In the genomic region with DNA sequence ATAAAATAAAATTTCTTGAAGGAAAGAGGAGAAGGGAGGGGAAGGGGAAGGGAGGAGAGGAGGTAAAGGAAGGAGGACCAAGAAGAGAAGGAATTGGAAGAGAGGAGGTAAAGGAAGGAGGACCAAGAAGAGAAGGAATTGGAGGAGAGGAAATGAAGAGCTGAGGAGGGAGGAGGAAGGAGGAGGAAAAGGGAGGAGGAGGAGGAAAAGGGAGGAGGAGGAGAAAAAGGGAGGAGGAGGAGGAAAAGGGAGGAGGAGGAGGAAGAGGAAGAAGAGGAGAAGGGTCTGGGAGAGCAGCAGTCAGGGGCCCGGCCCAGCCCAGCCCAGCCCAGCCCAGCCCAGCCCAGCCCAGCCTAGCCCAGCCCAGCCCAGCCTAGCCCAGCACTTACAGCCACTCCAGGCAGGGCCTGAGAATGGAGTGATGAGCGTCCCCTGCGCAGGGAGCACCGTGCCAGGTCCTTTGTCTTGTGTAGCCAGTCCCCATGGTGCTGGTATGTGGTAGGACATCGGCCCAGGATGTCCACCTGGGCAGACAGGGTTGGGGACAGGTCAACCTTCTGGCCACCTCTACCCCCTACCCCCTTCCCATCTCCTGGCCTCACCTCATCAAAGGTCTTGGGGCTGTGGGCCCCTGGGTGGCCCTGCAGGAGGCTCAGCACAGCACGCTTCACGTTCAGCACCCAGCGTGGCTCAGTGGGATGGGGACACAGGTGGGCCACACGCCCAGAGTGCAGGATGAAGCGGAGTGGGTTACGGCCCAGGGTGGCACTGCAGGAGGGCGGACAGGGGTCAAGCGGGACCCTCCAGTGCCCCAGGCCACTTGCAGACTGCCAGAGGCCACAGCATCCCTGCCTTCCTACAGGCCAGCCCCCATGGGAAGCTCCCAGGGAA, we compare ENCODE assay signal across 26 cellular contexts.
DNase-seq lines count a peak whose midpoint lies in the region; ATAC-seq, FAIRE-seq and TF ChIP-seq lines count a peak whose summit lies in the region.
"Had no signal": no experiment of that assay in that cellular context is flagged by ENCODE, and none has a peak within 500 bp of the region (broad histone marks: within the 10 kb centered on the region; RNA-seq: fewer than 3 reads in every experiment).

No MANE protein-coding gene starts in this region.

- H3K23ac ChIP-seq in H9 (ENCODE audit: insufficient read length, low read depth, low read length), result no peak overlapping the region

- H2BK20ac ChIP-seq in H9 (ENCODE audit: low read depth, low read length, poor library complexity, severe bottlenecking), result no peak overlapping the region

- TF ChIP-seq EP300 in K562 (IDR thresholded peaks at IDR 0.05; ENCODE audit: low read length), result no peak

- no peaks in the 10 kb centered on the region for H3K9me2 ChIP-seq in HCT116 (ENCODE audit: insufficient read depth)
- H3K9me2 ChIP-seq: SK-N-SH had no signal

- H3K79me2 ChIP-seq in HCT116 (ENCODE audit: insufficient read depth, low read length), result no peaks in the 10 kb centered on the region
- no peaks in the 10 kb centered on the region for H3K79me2 ChIP-seq in K562 (ENCODE audit: control insufficient read depth, insufficient read depth, low read length)
- no peaks in the 10 kb centered on the region for H3K79me2 ChIP-seq in H9 (ENCODE audit: insufficient read depth, low read length)

- no peak overlapping the region for H3K9ac ChIP-seq in HCT116 (ENCODE audit: low read length)
- H3K9ac ChIP-seq in K562 (ENCODE audit: insufficient read depth in 1 of 2, low read depth in 2 of 2, low read length in 2 of 2), result no peak overlapping the region
- H3K9ac ChIP-seq in H9 (ENCODE audit: extremely low read depth, insufficient read length, low read length), result no peak overlapping the region
- H3K9ac ChIP-seq: SK-N-SH had no signal

- H3K27ac ChIP-seq in HCT116 (ENCODE audit: low read depth, low read length) (no peak overlapping the region), K562 (ENCODE audit: extremely low read depth, low read depth, low read length) (no peak overlapping the region), left lung (no peak overlapping the region), upper lobe of right lung (no peak overlapping the region), H9 (ENCODE audit: insufficient read length, low read depth, low read length) (no peak overlapping the region)

- H2AFZ ChIP-seq in HCT116 (ENCODE audit: low read depth, low read length, poor library complexity, severe bottlenecking), result no peak overlapping the region
- H2AFZ ChIP-seq in K562 (ENCODE audit: low read depth, low read length), result no peak overlapping the region
- H2AFZ ChIP-seq in H9 (ENCODE audit: low read length), result no peak overlapping the region

- BruUV-seq in HCT116 (replicated peaks; lab: Mats Ljungman, UMichigan), result no TSS peak
- BruUV-seq in K562 (replicated peaks; lab: Mats Ljungman, UMichigan), result no TSS peak

- intact Hi-C loops in HCT116 (cut with micrococcal nuclease), result no loop called here
- intact Hi-C loops in K562 (cut with micrococcal nuclease), result no loop called here
- intact Hi-C loops in left lung (cut with DNase I), result no loop called here
- intact Hi-C loops in upper lobe of right lung (cut with DNase I), result no loop called here

- ATAC-seq in HCT116, result peak; percentile 44; the same call in 1 of the 2 replicates
- no peak for ATAC-seq in K562
- ATAC-seq in left lung, result peak; percentile 82
- peak; percentile 31 for ATAC-seq in upper lobe of right lung
- no peak for ATAC-seq in activated naive CD8-positive, alpha-beta T cell treated with anti-CD3 and anti-CD28 coated beads, Interleukin-2, amount 50 U/mL, for 24 hours

- no peak overlapping the region for H3K56ac ChIP-seq in H9 (ENCODE audit: insufficient read length, low read depth, low read length)

- in situ Hi-C loops in K562 (cut with MboI), result no loop called here

- H3K4me3 ChIP-seq in HCT116 (replicated peaks in 1 of 2; ENCODE audit: low read depth in 1 of 2, low read length in 2 of 2) (no peak overlapping the region), K562 (no peak overlapping the region), left lung (no peak overlapping the region), upper lobe of right lung (no peak overlapping the region)

- FAIRE-seq in K562 (lab: Jason Lieb, UNC), result no peak
- FAIRE-seq: GM12892, GM19239 had no signal

- H3K27me3 Mint-ChIP-seq in H9 (ENCODE audit: low read depth), result no peaks in the 10 kb centered on the region; the same call in 1 of the 2 replicates
- H3K27me3 Mint-ChIP-seq in activated naive CD8-positive, alpha-beta T cell treated with anti-CD3 and anti-CD28 coated beads, Interleukin-2, amount 50 U/mL, for 24 hours, result no peaks in the 10 kb centered on the region
- H3K27me3 Mint-ChIP-seq: CD8-positive, alpha-beta memory T cell had no signal

- no peak overlapping the region for H4K8ac ChIP-seq in H9 (replicated peaks; ENCODE audit: insufficient read length, low read depth, low read length)

- no peak overlapping the region for H3K4ac ChIP-seq in H9 (ENCODE audit: low read depth, low read length)

- H4K91ac ChIP-seq in H9 (ENCODE audit: insufficient read length, low read depth, low read length), result no peak overlapping the region

- no peaks in the 10 kb centered on the region for H3K9me3 ChIP-seq in HCT116 (ENCODE audit: control insufficient read depth in 1 of 2, insufficient read depth in 1 of 2, low read depth in 1 of 2, low read length in 2 of 2)
- no peaks in the 10 kb centered on the region for H3K9me3 ChIP-seq in K562 (replicated peaks; ENCODE audit: control insufficient read depth, insufficient read depth, low read depth, low read length)
- H3K9me3 ChIP-seq in left lung, result peaks cover 0 to under 1% of the 10 kb centered on the region in 2 donors
- H3K9me3 ChIP-seq in upper lobe of right lung, result peaks cover under 1% of the 10 kb centered on the region
- no peaks in the 10 kb centered on the region for H3K9me3 ChIP-seq in H9 (ENCODE audit: control insufficient read depth, low read depth, low read length)
- H3K9me3 ChIP-seq: BE2C, SK-N-SH had no signal

- DNase-seq in HCT116 (ENCODE audit: low read depth, low spot score) (no peak), K562 (ENCODE audit: extremely low read depth in 1 of 4, low spot score in 3 of 4) (no peak), left lung (no peak), upper lobe of right lung (no peak), H9 (no peak), NCI-H2081 (lab: John Stamatoyannopoulos, UW) (no peak)
- no peak for DNase-seq in activated naive CD8-positive, alpha-beta T cell treated with anti-CD3 and anti-CD28 coated beads, Interleukin-2, amount 50 U/mL, for 24 hours
- DNase-seq: ACHN; BE2C; CD8-positive, alpha-beta memory T cell; DMS 273 treated with DMSO at 0.1 percent for 48 hours; DMS79 treated with DMSO at 0.1 percent for 48 hours; GF-D8; HCEC 1CT; MV-4-11; NCI-H1105 treated with DMSO at 0.1 percent for 48 hours; NCI-H146; NCI-H1930; NCI-H446; NCI-H524 treated with DMSO at 0.1 percent for 48 hours; NCI-H774; SK-N-SH; SW 1271 had no signal

- H3K9me1 ChIP-seq in K562 (ENCODE audit: control insufficient read depth, insufficient read depth, low read length), result no peaks in the 10 kb centered on the region

- H4K5ac ChIP-seq in H9 (ENCODE audit: insufficient read length, low read depth, low read length), result no peak overlapping the region

- no peaks in the 10 kb centered on the region; a peak in 1 of 5 replicates for H3K9me3 Mint-ChIP-seq in H9
- no peaks in the 10 kb centered on the region for H3K9me3 Mint-ChIP-seq in activated naive CD8-positive, alpha-beta T cell treated with anti-CD3 and anti-CD28 coated beads, Interleukin-2, amount 50 U/mL, for 24 hours

- H3T11ph ChIP-seq in H9 (ENCODE audit: low read length), result no peak overlapping the region

- H2BK15ac ChIP-seq in H9 (ENCODE audit: low read depth, low read length), result no peak overlapping the region

- H2AK5ac ChIP-seq in H9 (ENCODE audit: insufficient read length, low read length), result no peak overlapping the region

- peaks cover 20 to 24% of the 10 kb centered on the region in 2 experiments for H3K4me1 Mint-ChIP-seq in H9
- H3K4me1 Mint-ChIP-seq in activated naive CD8-positive, alpha-beta T cell treated with anti-CD3 and anti-CD28 coated beads, Interleukin-2, amount 50 U/mL, for 24 hours, result no peaks in the 10 kb centered on the region
- H3K4me1 Mint-ChIP-seq: CD14-positive monocyte; CD8-positive, alpha-beta memory T cell had no signal

- H3K18ac ChIP-seq in H9 (ENCODE audit: insufficient read length, low read depth, low read length), result no peak overlapping the region

- no peak for TF ChIP-seq RAD21 in HCT116 (IDR thresholded peaks at IDR 0.05; ENCODE audit: low read depth)
- TF ChIP-seq RAD21 in K562 (CRISPR knock-in tag; conservative IDR thresholded peaks at IDR 0.05 in 1 of 2, IDR thresholded peaks at IDR 0.05 in 1 of 2), result no peak

- TF ChIP-seq CTCF in HCT116 (IDR thresholded peaks at IDR 0.05 in 2 of 3, conservative IDR thresholded peaks at IDR 0.05 in 1 of 3; ENCODE audit: borderline replicate concordance in 1 of 3, insufficient read depth in 1 of 3, low read depth in 2 of 3, low read length in 2 of 3), result no peak
- TF ChIP-seq CTCF in K562 (IDR thresholded peaks at IDR 0.05 in 2 of 3, conservative IDR thresholded peaks at IDR 0.05 in 1 of 3; ENCODE audit: insufficient read depth in 2 of 3, low read depth in 1 of 3, low read length in 3 of 3), result no peak
- no peak for TF ChIP-seq CTCF in left lung (IDR thresholded peaks at IDR 0.05)
- no peak for TF ChIP-seq CTCF in upper lobe of right lung (IDR thresholded peaks at IDR 0.05)
- no peak for TF ChIP-seq CTCF in H9 (conservative IDR thresholded peaks at IDR 0.05)

- H3K79me1 ChIP-seq in H9 (ENCODE audit: insufficient read depth, low read depth, low read length, poor library complexity, severe bottlenecking), result no peaks in the 10 kb centered on the region

- H3K27me3 ChIP-seq in HCT116 (ENCODE audit: insufficient read depth, low read length) (no peaks in the 10 kb centered on the region), K562 (ENCODE audit: control insufficient read depth in 2 of 2, insufficient read depth in 2 of 2, low read length in 2 of 2) (peaks cover 12 to 45% of the 10 kb centered on the region in 2 experiments; a peak in 4 of 5 replicates), left lung (no peaks in the 10 kb centered on the region), upper lobe of right lung (no peaks in the 10 kb centered on the region), H9 (ENCODE audit: insufficient read depth, low read length) (no peaks in the 10 kb centered on the region)
- H3K27me3 ChIP-seq: BE2C had no signal

- H3K23me2 ChIP-seq in H9 (ENCODE audit: insufficient read length, low read depth, low read length, poor library complexity, severe bottlenecking), result no peaks in the 10 kb centered on the region

- no peak overlapping the region for H2BK5ac ChIP-seq in H9 (ENCODE audit: insufficient read length, low read length)

- no peak overlapping the region for H2BK120ac ChIP-seq in H9 (ENCODE audit: low read depth, low read length, poor library complexity, severe bottlenecking)

- no peak overlapping the region for H3K27ac Mint-ChIP-seq in H9
- H3K27ac Mint-ChIP-seq in activated naive CD8-positive, alpha-beta T cell treated with anti-CD3 and anti-CD28 coated beads, Interleukin-2, amount 50 U/mL, for 24 hours, result no peak overlapping the region

- no peak overlapping the region for H3K14ac ChIP-seq in H9 (ENCODE audit: insufficient read depth, low read length)

- H3K4me3 Mint-ChIP-seq in H9, result no peak overlapping the region; a peak in 1 of 5 replicates
- no peak overlapping the region for H3K4me3 Mint-ChIP-seq in activated naive CD8-positive, alpha-beta T cell treated with anti-CD3 and anti-CD28 coated beads, Interleukin-2, amount 50 U/mL, for 24 hours
- H3K4me3 Mint-ChIP-seq: CD14-positive monocyte; CD8-positive, alpha-beta memory T cell had no signal

- H3K4me1 ChIP-seq in HCT116 (ENCODE audit: control insufficient read depth in 1 of 2, insufficient read depth in 2 of 2, low read length in 2 of 2) (no peaks in the 10 kb centered on the region), K562 (replicated peaks in 1 of 2; ENCODE audit: control insufficient read depth in 2 of 2, insufficient read depth in 2 of 2, low read length in 2 of 2) (no peaks in the 10 kb centered on the region), left lung (no peaks in the 10 kb centered on the region), upper lobe of right lung (no peaks in the 10 kb centered on the region), H9 (ENCODE audit: insufficient read depth, low read length) (no peaks in the 10 kb centered on the region; the same call in 1 of the 2 replicates)
- H3K4me1 ChIP-seq: BE2C had no signal

- no peaks in the 10 kb centered on the region for H3K36me3 ChIP-seq in HCT116 (ENCODE audit: control insufficient read depth in 1 of 2, insufficient read depth in 2 of 2, low read length in 2 of 2)
- no peaks in the 10 kb centered on the region for H3K36me3 ChIP-seq in K562 (ENCODE audit: control insufficient read depth, insufficient read depth, low read length)
- no peaks in the 10 kb centered on the region for H3K36me3 ChIP-seq in left lung
- no peaks in the 10 kb centered on the region for H3K36me3 ChIP-seq in upper lobe of right lung
- H3K36me3 ChIP-seq: BE2C had no signal

- POLR2A ChIA-PET in HCT116 (lab: Charles Lee) (no interaction called here), K562 (lab: Yijun Ruan, JAX) (interaction anchor here (0.6 kb wide), 1 partner anchor 70 kb away, joined by 5 read pairs; no protein-coding TSS in a partner anchor)

- RAD21 ChIA-PET in HCT116 (lab: Charles Lee; ENCODE audit: low non-redundant PET in 1 of 2, low total read pairs in 2 of 2, uncharacterized antibody in 2 of 2, unreplicated experiment in 2 of 2), result no interaction called here

- H2BK12ac ChIP-seq in H9 (ENCODE audit: insufficient read length, low read depth, low read length), result no peak overlapping the region

- H3K36me3 Mint-ChIP-seq in H9 (ENCODE audit: insufficient read depth in 1 of 3, low read depth in 3 of 3), result no peaks in the 10 kb centered on the region; a peak in 2 of 7 replicates
- no peaks in the 10 kb centered on the region for H3K36me3 Mint-ChIP-seq in activated naive CD8-positive, alpha-beta T cell treated with anti-CD3 and anti-CD28 coated beads, Interleukin-2, amount 50 U/mL, for 24 hours (ENCODE audit: low read depth)
- H3K36me3 Mint-ChIP-seq: CD14-positive monocyte had no signal

- CTCF ChIA-PET in HCT116 (lab: Charles Lee) (no interaction called here), K562 (lab: Yijun Ruan, JAX; ENCODE audit: low intra/inter-chr PET ratio) (no interaction called here)

- H4K20me1 ChIP-seq in HCT116 (ENCODE audit: insufficient read depth) (no peaks in the 10 kb centered on the region), K562 (replicated peaks; ENCODE audit: control insufficient read depth, insufficient read depth, low read length) (0 out of 2 replicates have a peak, but pooled peaks cover 8% of the 10 kb centered on the region), H9 (ENCODE audit: control insufficient read depth, insufficient read depth, insufficient read length) (no peaks in the 10 kb centered on the region)

- 6% methylated on average over 12 of the region's 13 CpGs for WGBS in K562 (ENCODE audit: insufficient coverage, low coverage, missing lambda C conversion rate)
- WGBS in H9 (ENCODE audit: extremely low coverage, insufficient read length, low lambda C conversion rate), result no CpG with 5 or more reads among the region's 13 CpGs

- H3K4me2 ChIP-seq in HCT116 (ENCODE audit: low read length) (no peak overlapping the region), K562 (ENCODE audit: insufficient read depth, low read length) (no peak overlapping the region), H9 (ENCODE audit: insufficient read depth, insufficient read length, low read length) (no peak overlapping the region)
- H3K4me2 ChIP-seq: SK-N-SH had no signal

- TF ChIP-seq POLR2A in HCT116 (IDR thresholded peaks at IDR 0.05; ENCODE audit: borderline replicate concordance, extremely low read depth, insufficient read depth, insufficient read length) (no peak), K562 (conservative IDR thresholded peaks at IDR 0.05) (no peak)

Comparison
In these comparisons a context has a peak if more than half of its experiments do, and no peak if none do; other contexts are left out.
1. ATAC-seq: peak in HCT116 (single experiment), left lung (single experiment) and upper lobe of right lung (single experiment); none in K562 (single experiment) and activated naive CD8-positive, alpha-beta T cell treated with anti-CD3 and anti-CD28 coated beads, Interleukin-2, amount 50 U/mL, for 24 hours (single experiment).